ENCODE assay signal across 27 cellular contexts in genomic region chr22:35103756-35104155, GRCh38. TPM values are rescaled to one million over a fixed set of nuclear protein-coding genes. Genes with fewer than 3 reads are reported as not detected.
"Had no signal": no experiment of that assay in that cellular context is flagged by ENCODE, and none has a peak within 500 bp of the region (broad histone marks: within the 10 kb centered on the region; RNA-seq: fewer than 3 reads in every experiment).

No MANE protein-coding gene starts in this region.

- DNase-seq: activated B cell treated with CpG ODN at 0.5 μM for 24 hours; activated CD4-positive, alpha-beta memory T cell treated with anti-CD3 and anti-CD28 coated beads for 36 hours; activated CD4-positive, alpha-beta T cell treated with anti-CD3 and anti-CD28 coated beads for 1 hour; activated CD4-positive, alpha-beta T cell treated with anti-CD3 and anti-CD28 coated beads, Interleukin-2, amount 10 ng/mL, durations not matched to agents 24 days and 14 days; activated CD8-positive, alpha-beta memory T cell treated with anti-CD3 and anti-CD28 coated beads for 24 hours; activated effector memory CD4-positive, alpha-beta T cell treated with anti-CD3 and anti-CD28 coated beads, Interleukin-2, amount 50 U/mL, for 16 hours; activated naive CD4-positive, alpha-beta T cell treated with anti-CD3 and anti-CD28 coated beads for 36 hours; activated T-cell treated with anti-CD3 and anti-CD28 coated beads, Interleukin-2, amount 50 U/mL, for 4 hours; amygdala; KBM-7; NCI-H1092; NCI-H1417; NCI-H1694; NCI-H2029 treated with DMSO at 0.1 percent for 48 hours; NCI-H345; NCI-H510A; NCI-H526 treated with DMSO at 0.1 percent for 48 hours; PC-3; SHP77 treated with DMSO at 0.1 percent for 48 hours; T-helper 17 cell; T-helper 9 cell had no signal

- H3K9me3 Mint-ChIP-seq: activated CD4-positive, alpha-beta memory T cell treated with anti-CD3 and anti-CD28 coated beads for 36 hours; activated CD4-positive, alpha-beta T cell treated with anti-CD3 and anti-CD28 coated beads, Interleukin-2, amount 10 ng/mL, durations not matched to agents 24 days and 14 days; activated naive CD4-positive, alpha-beta T cell treated with anti-CD3 and anti-CD28 coated beads for 36 hours had no signal

- H3K4me1 Mint-ChIP-seq: activated B cell treated with CpG ODN at 0.5 μM for 24 hours; activated CD4-positive, alpha-beta T cell treated with anti-CD3 and anti-CD28 coated beads, Interleukin-2, amount 10 ng/mL, durations not matched to agents 24 days and 14 days; T-helper 17 cell had no signal

- H3K4me3 Mint-ChIP-seq: activated B cell treated with CpG ODN at 0.5 μM for 24 hours; activated CD4-positive, alpha-beta memory T cell treated with anti-CD3 and anti-CD28 coated beads for 36 hours; activated CD4-positive, alpha-beta T cell treated with anti-CD3 and anti-CD28 coated beads, Interleukin-2, amount 10 ng/mL, durations not matched to agents 24 days and 14 days; activated naive CD4-positive, alpha-beta T cell treated with anti-CD3 and anti-CD28 coated beads for 36 hours; activated naive CD8-positive, alpha-beta T cell; activated T-cell treated with anti-CD3 and anti-CD28 coated beads, Interleukin-2, amount 50 U/mL, for 4 hours; brain; T-helper 17 cell had no signal

- H3K27ac Mint-ChIP-seq: activated B cell treated with CpG ODN at 0.5 μM for 24 hours; activated CD4-positive, alpha-beta memory T cell treated with anti-CD3 and anti-CD28 coated beads for 36 hours; activated CD4-positive, alpha-beta T cell treated with anti-CD3 and anti-CD28 coated beads, Interleukin-2, amount 10 ng/mL, durations not matched to agents 24 days and 14 days; activated naive CD4-positive, alpha-beta T cell treated with anti-CD3 and anti-CD28 coated beads for 36 hours; activated naive CD8-positive, alpha-beta T cell; brain; T-helper 17 cell had no signal

- FAIRE-seq: astrocyte had no signal

- ATAC-seq: activated T-cell treated with anti-CD3 and anti-CD28 coated beads, Interleukin-2, amount 50 U/mL, for 4 hours; PC-3; T-helper 17 cell had no signal

- H3K36me3 Mint-ChIP-seq: activated CD4-positive, alpha-beta memory T cell treated with anti-CD3 and anti-CD28 coated beads for 36 hours; activated naive CD8-positive, alpha-beta T cell; brain had no signal

RNA-seq across cellular contexts. Expression of gene ISX, which starts 37.8 kb away (rescaled TPM):
- total RNA-seq: activated B cell treated with CpG ODN at 0.5 μM for 24 hours; activated CD4-positive, alpha-beta memory T cell treated with anti-CD3 and anti-CD28 coated beads for 36 hours; activated CD4-positive, alpha-beta T cell treated with anti-CD3 and anti-CD28 coated beads, Interleukin-2, amount 10 ng/mL, durations not matched to agents 24 days and 14 days; activated naive CD4-positive, alpha-beta T cell treated with anti-CD3 and anti-CD28 coated beads for 36 hours; activated T-cell treated with anti-CD3 and anti-CD28 coated beads, Interleukin-2, amount 50 U/mL, for 4 hours; astrocyte; LHCN-M2; M059J; PC-3; SK-MEL-5; T-helper 17 cell had no signal
